ENCODE assay signal across 10 cellular contexts in genomic region chrX:50100188-50100587, GRCh38.
A peak's percentile ranks its signal among the peaks of the same experiment; 100 is the strongest.
DNase-seq lines count a peak whose midpoint lies in the region; ATAC-seq and TF ChIP-seq lines count a peak whose summit lies in the region.
"Had no signal": no experiment of that assay in that cellular context is flagged by ENCODE, and none has a peak within 500 bp of the region (broad histone marks: within the 10 kb centered on the region; RNA-seq: fewer than 3 reads in every experiment).

No MANE protein-coding gene starts in this region.

- no TSS peak for BruUV-seq in Calu3 (replicated peaks; lab: Mats Ljungman, UMichigan)

- H3K27me3 Mint-ChIP-seq in Calu3 (ENCODE audit: unreplicated experiment), result no peaks in the 10 kb centered on the region

- no peaks in the 10 kb centered on the region for H3K9me3 Mint-ChIP-seq in Calu3 (ENCODE audit: low read depth, unreplicated experiment)

- H3K4me3 Mint-ChIP-seq in Calu3 (ENCODE audit: low read depth, unreplicated experiment), result no peak overlapping the region

- peak; percentile 28 for DNase-seq in Calu3
- DNase-seq in HT-29 (ENCODE audit: low spot score), result peak; percentile 45
- DNase-seq in astrocyte of the cerebellum (ENCODE audit: low read depth), result no peak
- DNase-seq in medulla oblongata (ENCODE audit: extremely low spot score), result peak; percentile 16
- DNase-seq in 8988T, result no peak
- DNase-seq in GM13976 (ENCODE audit: low spot score), result no peak
- no peak for DNase-seq in activated CD8-positive, alpha-beta memory T cell treated with anti-CD3 and anti-CD28 coated beads for 24 hours
- DNase-seq: stimulated activated CD4-positive, alpha-beta T cell treated with anti-CD3 and anti-CD28 coated beads, Interleukin-1b, Interleukin-23, amount 100 ng/mL, for 48 hours had no signal

- intact Hi-C loops in Calu3 (cut with micrococcal nuclease; ENCODE audit: unreplicated experiment), result loop anchor here (1.0 to 10.0 kb wide), 3 partner anchors 104 to 480 kb away; partner anchors contain the start of gene CCNB3

- no peaks in the 10 kb centered on the region for H3K36me3 Mint-ChIP-seq in Calu3 (ENCODE audit: insufficient read depth, unreplicated experiment)

- peaks cover 13% of the 10 kb centered on the region for H3K4me1 Mint-ChIP-seq in Calu3 (ENCODE audit: low read depth, unreplicated experiment)

- in situ Hi-C loops in astrocyte of the cerebellum (cut with HindIII; ENCODE audit: low sequenced_read_pairs) (no loop called here), GM13976 (cut with MboI; ENCODE audit: low sequenced_read_pairs, unreplicated experiment) (no loop called here)

- CTCF ChIA-PET in Calu3 (lab: Charles Lee), result interaction anchor here (0.6 to 2.7 kb wide), 9 partner anchors 20 to 480 kb away, joined by 3 to 13 read pairs (median 4); partner anchors contain the start of genes CCNB3 and CLCN5

- H3K27ac Mint-ChIP-seq in Calu3 (ENCODE audit: unreplicated experiment), result no peak overlapping the region

- no peak for ATAC-seq in GM19328 (IDR thresholded peaks at IDR 0.05; ENCODE audit: unreplicated experiment)

- TF ChIP-seq CTCF in Calu3 (IDR thresholded peaks at IDR 0.05; ENCODE audit: unreplicated experiment) (no peak), astrocyte of the cerebellum (IDR thresholded peaks at IDR 0.05; ENCODE audit: low read depth, low read length, missing control alignments) (peak; percentile 12), GM13976 (IDR thresholded peaks at IDR 0.05; ENCODE audit: borderline replicate concordance, control extremely low read depth, extremely low read depth, insufficient read depth, missing control alignments) (no peak)

- no peak overlapping the region for H3K4me3 ChIP-seq in astrocyte of the cerebellum (ENCODE audit: low read depth, low read length)
- H3K4me3 ChIP-seq: SK-N-MC had no signal

Comparison
In these comparisons a context has a peak if more than half of its experiments do, and no peak if none do; other contexts are left out.
1. DNase-seq: peak in Calu3 (single experiment), HT-29 (single experiment) and medulla oblongata (single experiment); none in astrocyte of the cerebellum (single experiment), 8988T (single experiment), GM13976 (single experiment) and activated CD8-positive, alpha-beta memory T cell treated with anti-CD3 and anti-CD28 coated beads for 24 hours (single experiment).